8 cellular contexts compared by ENCODE assay signal in the genomic region with DNA sequence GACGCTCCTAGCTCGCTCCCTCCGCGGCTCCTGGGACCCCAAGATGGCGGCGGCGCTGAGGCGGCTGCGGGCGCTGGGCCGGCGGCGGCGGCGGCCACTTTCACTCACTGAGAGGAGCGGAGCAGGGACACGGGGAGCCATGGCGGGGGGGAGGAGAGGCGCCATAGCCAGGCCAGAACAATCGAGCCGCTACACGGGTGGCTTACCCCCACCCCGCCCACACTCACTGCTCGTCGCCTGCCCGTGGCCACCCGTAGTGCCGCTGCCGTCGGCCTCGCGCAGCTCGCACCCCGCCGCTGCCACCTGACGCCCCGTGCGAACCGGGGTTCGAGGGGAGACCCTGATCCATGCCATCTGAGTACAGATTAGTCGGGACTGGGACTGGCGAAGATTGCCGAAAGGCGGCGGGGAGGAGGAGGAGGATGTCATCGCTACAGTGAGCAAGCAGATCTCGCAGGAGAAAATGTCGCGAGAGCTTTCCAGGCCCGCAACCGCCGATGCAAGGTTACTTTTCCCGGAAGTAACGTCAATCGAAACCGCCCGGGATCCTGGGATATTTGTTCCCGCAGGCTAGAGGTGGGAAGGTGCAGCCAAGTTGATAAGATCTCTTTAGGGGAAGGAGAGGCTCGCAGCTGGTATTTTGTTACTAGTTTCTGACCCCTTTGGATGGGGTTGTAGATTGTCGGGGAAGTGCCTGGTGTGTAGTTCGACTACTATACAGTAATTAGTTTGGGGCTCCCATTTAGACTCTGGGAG. TPM values are rescaled to one million over a fixed set of nuclear protein-coding genes. Genes with fewer than 3 reads are reported as not detected.
DNase-seq lines count a peak whose midpoint lies in the region; ATAC-seq and TF ChIP-seq lines count a peak whose summit lies in the region.

INO80 (minus strand) TSS at position 165 of the 756 bp plus-strand sequence. CDS start 19,970 bp downstream, outside the sequence.

- H3K27me3 ChIP-seq in DOHH2 (ENCODE audit: control insufficient read depth, low read length) (no peaks in the 10 kb centered on the region), RWPE2 (ENCODE audit: insufficient read depth, poor library complexity, severe bottlenecking) (no peaks in the 10 kb centered on the region)

- H3K27ac Mint-ChIP-seq in activated T-helper 2 cell treated with anti-CD3 and anti-CD28 coated beads, Interferon-gamma antibody, Interleukin-2, Interleukin-4, amounts not matched to agents 10 μg/mL and 5 μg/mL and 100 μg/mL, durations not matched to agents 14 hours and 24 hours and 36 hours: peak within 1 kb of the TSS; percentile 99
- H3K27ac Mint-ChIP-seq in natural killer cell: peak within 1 kb of the TSS; percentile 98 to 99

- H3K9me3 ChIP-seq in DOHH2 (ENCODE audit: control insufficient read depth, insufficient read depth, low read length) (no peaks in the 10 kb centered on the region), RWPE2 (ENCODE audit: severe bottlenecking) (no peaks in the 10 kb centered on the region)

- H3K27me3 Mint-ChIP-seq in activated T-helper 2 cell treated with anti-CD3 and anti-CD28 coated beads, Interferon-gamma antibody, Interleukin-2, Interleukin-4, amounts not matched to agents 10 μg/mL and 5 μg/mL and 100 μg/mL, durations not matched to agents 14 hours and 24 hours and 36 hours (ENCODE audit: low read depth): no peaks in the 10 kb centered on the region
- no peaks in the 10 kb centered on the region for H3K27me3 Mint-ChIP-seq in natural killer cell (ENCODE audit: low read depth in 2 of 2)

- intact Hi-C loops in activated T-helper 2 cell treated with anti-CD3 and anti-CD28 coated beads, Interferon-gamma antibody, Interleukin-2, Interleukin-4, amounts not matched to agents 10 μg/mL and 5 μg/mL and 100 μg/mL, durations not matched to agents 14 hours and 24 hours and 36 hours (cut with micrococcal nuclease): loop anchor here (2.0 to 10.0 kb wide), 2 partner anchors 169 to 211 kb away; no protein-coding TSS in a partner anchor
- intact Hi-C loops in natural killer cell (cut with micrococcal nuclease): loop anchor here (2.0 to 5.0 kb wide), 3 partner anchors 115 to 217 kb away; partner anchors contain the start of genes CHP1, EXD1, NUSAP1 and OIP5

- peak within 1 kb of the TSS; percentile 89 for H3K27ac ChIP-seq in DOHH2 (ENCODE audit: low read depth, low read length)
- peak within 1 kb of the TSS; percentile 89 for H3K27ac ChIP-seq in RWPE2 (ENCODE audit: poor library complexity, severe bottlenecking)

- peak within 1 kb of the TSS; percentile 79 for H3K4me2 ChIP-seq in DOHH2 (ENCODE audit: low read length)

- peaks cover 20% of the 10 kb centered on the region for H3K36me3 Mint-ChIP-seq in activated T-helper 2 cell treated with anti-CD3 and anti-CD28 coated beads, Interferon-gamma antibody, Interleukin-2, Interleukin-4, amounts not matched to agents 10 μg/mL and 5 μg/mL and 100 μg/mL, durations not matched to agents 14 hours and 24 hours and 36 hours (ENCODE audit: low read depth)
- no peaks in the 10 kb centered on the region for H3K36me3 Mint-ChIP-seq in natural killer cell

- ATAC-seq in RWPE2 (ENCODE audit: low read depth) (peak; percentile 81), natural killer cell (peak; percentile 83 to 93 (median 84))

- H3K4me3 ChIP-seq in DOHH2 (ENCODE audit: low read length) (peak within 1 kb of the TSS; percentile 100), RWPE2 (ENCODE audit: severe bottlenecking) (peak within 1 kb of the TSS; percentile 83)

- peak within 1 kb of the TSS; percentile 97 for H3K4me3 Mint-ChIP-seq in activated T-helper 2 cell treated with anti-CD3 and anti-CD28 coated beads, Interferon-gamma antibody, Interleukin-2, Interleukin-4, amounts not matched to agents 10 μg/mL and 5 μg/mL and 100 μg/mL, durations not matched to agents 14 hours and 24 hours and 36 hours (ENCODE audit: low read depth)
- peak within 1 kb of the TSS; percentile 96 for H3K4me3 Mint-ChIP-seq in natural killer cell

- H3K79me2 ChIP-seq in DOHH2 (ENCODE audit: control insufficient read depth, low read length): peaks cover 57% of the 10 kb centered on the region

- H3K4me1 ChIP-seq in DOHH2 (ENCODE audit: control insufficient read depth, low read length) (peaks cover 17% of the 10 kb centered on the region), RWPE2 (ENCODE audit: insufficient read depth, poor library complexity, severe bottlenecking) (peaks cover 7% of the 10 kb centered on the region)

- H3F3A ChIP-seq in DOHH2 (ENCODE audit: control insufficient read depth, insufficient read depth): peaks cover 5% of the 10 kb centered on the region; the same call in 1 of the 2 replicates

- peak; percentile 93 for DNase-seq in GOT3 (lab: John Stamatoyannopoulos, UW)
- DNase-seq in LoVo (ENCODE audit: low spot score): peak; percentile 99
- DNase-seq in RWPE2 (ENCODE audit: low spot score): peak; percentile 100
- DNase-seq in activated T-helper 2 cell treated with anti-CD3 and anti-CD28 coated beads, Interferon-gamma antibody, Interleukin-2, Interleukin-4, amounts not matched to agents 10 μg/mL and 5 μg/mL and 100 μg/mL, durations not matched to agents 14 hours and 24 hours and 36 hours (ENCODE audit: low spot score): peak; percentile 96
- peak; percentile 99 for DNase-seq in fibroblast of peridontal ligament (ENCODE audit: extremely low read depth)
- peak; percentile 92 for DNase-seq in natural killer cell
- peak; percentile 95 for DNase-seq in stimulated activated naive CD4-positive, alpha-beta T cell treated with Interleukin-2 at 50 U/mL for 16 hours (lab: John Stamatoyannopoulos, UW)

- no peaks in the 10 kb centered on the region for H3K9me2 ChIP-seq in DOHH2 (replicated peaks; ENCODE audit: control insufficient read depth, low read length)

- peaks cover 8% of the 10 kb centered on the region for H3K4me1 Mint-ChIP-seq in activated T-helper 2 cell treated with anti-CD3 and anti-CD28 coated beads, Interferon-gamma antibody, Interleukin-2, Interleukin-4, amounts not matched to agents 10 μg/mL and 5 μg/mL and 100 μg/mL, durations not matched to agents 14 hours and 24 hours and 36 hours (ENCODE audit: low read depth)
- peaks cover 19 to 24% of the 10 kb centered on the region in 2 donors for H3K4me1 Mint-ChIP-seq in natural killer cell

- no peak for TF ChIP-seq CTCF in DOHH2 (IDR thresholded peaks at IDR 0.05; ENCODE audit: low read depth, low read length, poor library complexity, severe bottlenecking)
- TF ChIP-seq CTCF in RWPE2 (IDR thresholded peaks at IDR 0.05; ENCODE audit: poor library complexity, severe bottlenecking): no peak
- no peak for TF ChIP-seq CTCF in natural killer cell (IDR thresholded peaks at IDR 0.05)

- H3K9me3 Mint-ChIP-seq in activated T-helper 2 cell treated with anti-CD3 and anti-CD28 coated beads, Interferon-gamma antibody, Interleukin-2, Interleukin-4, amounts not matched to agents 10 μg/mL and 5 μg/mL and 100 μg/mL, durations not matched to agents 14 hours and 24 hours and 36 hours: no peaks in the 10 kb centered on the region
- H3K9me3 Mint-ChIP-seq in natural killer cell: no peaks in the 10 kb centered on the region

- H3K36me3 ChIP-seq in DOHH2 (ENCODE audit: control insufficient read depth, low read length): peaks cover 34% of the 10 kb centered on the region
- H3K36me3 ChIP-seq in RWPE2 (ENCODE audit: low read depth): peaks cover 26% of the 10 kb centered on the region

- H4K20me1 ChIP-seq in DOHH2 (ENCODE audit: control insufficient read depth, insufficient read depth, low read depth, low read length): no peaks in the 10 kb centered on the region

RNA-seq across cellular contexts. Expression of gene INO80, which starts in this region (rescaled TPM):
- 33.2 and 35.2 TPM in 2 replicates for total RNA-seq in activated T-helper 2 cell treated with anti-CD3 and anti-CD28 coated beads, Interferon-gamma antibody, Interleukin-2, Interleukin-4, amounts not matched to agents 10 μg/mL and 5 μg/mL and 100 μg/mL, durations not matched to agents 14 hours and 24 hours and 36 hours
- 10 to 100 TPM; 36.4 to 45.7 (median 43.9) TPM for total RNA-seq in natural killer cell

Comparison
In these comparisons a context has a peak if more than half of its experiments do, and no peak if none do; other contexts are left out.
1. Peak in every context shown above with its lines: DNase-seq, ATAC-seq, H3K4me3 ChIP-seq and H3K27ac ChIP-seq.